ENCODE assay signal across 1 cellular context in the genomic region with DNA sequence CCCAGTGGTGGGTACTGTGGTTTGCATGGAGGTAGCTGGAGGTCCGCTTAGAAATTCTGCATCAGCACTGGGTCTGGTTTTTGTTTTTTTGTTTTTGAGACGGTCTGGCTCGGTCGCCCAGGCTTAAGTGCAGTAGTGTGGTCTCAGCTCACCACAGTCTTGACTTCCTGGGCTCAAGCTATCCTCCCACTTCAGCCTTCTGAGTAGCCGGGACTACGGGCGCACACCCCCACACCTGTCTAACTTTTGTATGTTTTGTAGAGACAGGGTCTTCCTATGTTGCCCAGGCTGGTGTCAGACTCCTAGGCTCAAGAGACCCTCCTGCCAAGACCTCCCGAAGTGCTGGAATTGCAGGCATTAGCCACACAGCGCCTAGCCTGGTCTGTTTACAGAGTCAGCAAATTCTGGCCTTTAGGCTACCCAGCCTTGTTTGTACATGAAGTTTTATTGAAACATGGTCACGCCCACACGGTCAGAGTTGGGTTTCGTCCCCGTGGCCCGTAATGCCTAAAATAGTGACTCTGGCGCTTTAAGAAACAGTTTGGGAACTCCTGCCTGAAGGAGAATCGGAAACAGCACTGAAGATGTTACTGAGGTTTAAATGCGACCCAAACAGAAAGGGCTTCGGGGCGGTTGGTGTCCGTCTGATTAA.
TF ChIP-seq lines count a peak whose summit lies in the region.

No MANE protein-coding gene starts in this region.

TF ChIP-seq in IMR-90, 13 proteins besides CTCF, POLR2A, EP300 and RAD21:
- peak; percentile 17; the same call in 1 of the 2 replicates for TF ChIP-seq MAFK (IDR thresholded peaks at IDR 0.05; ENCODE audit: low read depth, low read length)
- no peak for TF ChIP-seq CHD1 (IDR thresholded peaks at IDR 0.05; ENCODE audit: low read depth, low read length)
- TF ChIP-seq NFE2L2 (IDR thresholded peaks at IDR 0.05; ENCODE audit: low read depth, low read length): no peak
- no peak for TF ChIP-seq BHLHE40 (IDR thresholded peaks at IDR 0.05; ENCODE audit: low read depth, low read length)
